Comparison of ENCODE assay signal across 8 cellular contexts in genomic region chr15:77186518-77187095, GRCh38.
A peak's percentile ranks its signal among the peaks of the same experiment; 100 is the strongest.
DNase-seq lines count a peak whose midpoint lies in the region; ATAC-seq lines count a peak whose summit lies in the region.

No MANE protein-coding gene starts in this region.

- no peak for ATAC-seq in HG03342 (IDR thresholded peaks at IDR 0.05; ENCODE audit: unreplicated experiment)
- ATAC-seq in GM21825 (IDR thresholded peaks at IDR 0.05; ENCODE audit: unreplicated experiment), result no peak

- DNase-seq in NCI-H1436 (lab: John Stamatoyannopoulos, UW) (peak; percentile 20), NCI-H1436 treated with DMSO at 0.1 percent for 48 hours (lab: John Stamatoyannopoulos, UW) (no peak), NCI-H2171 treated with DMSO at 0.1 percent for 48 hours (lab: John Stamatoyannopoulos, UW) (peak; percentile 69), cerebellar cortex (ENCODE audit: low spot score) (peak; percentile 31), lung microvascular endothelial cell (ENCODE audit: low read depth in 2 of 2) (peak; percentile 63 to 83), T1000 (lab: John Stamatoyannopoulos, UW) (no peak)

Comparison
In these comparisons a context has a peak if more than half of its experiments do, and no peak if none do; other contexts are left out.
1. DNase-seq: peak in NCI-H1436 (single experiment), NCI-H2171 treated with DMSO at 0.1 percent for 48 hours (single experiment), cerebellar cortex (single experiment) and lung microvascular endothelial cell (2 of 2); none in NCI-H1436 treated with DMSO at 0.1 percent for 48 hours (single experiment) and T1000 (single experiment).